Comparison of ENCODE assay signal across 19 cellular contexts in the genomic region with DNA sequence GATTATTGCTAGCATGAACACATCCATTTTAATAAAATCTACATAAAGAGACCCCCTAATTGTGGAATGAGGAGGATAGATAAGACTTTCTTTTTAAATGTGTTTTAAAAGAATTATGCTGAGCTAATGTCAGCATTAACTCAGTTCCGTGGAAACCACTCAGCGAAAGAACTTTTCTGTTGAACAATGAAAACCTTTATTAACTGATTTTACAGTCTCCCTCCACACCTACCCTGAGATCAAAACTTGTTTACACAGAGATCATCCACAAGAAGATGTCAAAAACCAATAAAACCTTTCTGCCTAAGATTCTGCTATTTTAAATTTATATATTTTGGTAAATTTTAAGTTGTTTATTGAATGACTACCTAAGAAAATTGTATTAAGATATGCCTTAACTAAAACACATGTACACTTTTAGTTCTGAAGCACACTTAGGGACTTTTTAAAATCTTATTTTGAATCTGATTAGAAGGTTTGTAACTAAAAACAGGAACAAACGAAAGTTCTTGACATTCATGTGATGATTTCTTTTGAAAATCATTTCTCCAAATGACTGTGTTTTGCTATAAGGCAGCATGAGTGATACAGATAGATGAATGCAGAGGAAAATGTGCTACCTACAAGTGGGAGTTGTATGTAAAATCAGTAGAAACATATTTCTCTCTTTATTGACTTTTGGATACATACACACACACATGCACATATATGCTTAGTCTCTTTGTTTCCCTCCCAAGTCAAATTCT.
DNase-seq lines count a peak whose midpoint lies in the region; ATAC-seq and TF ChIP-seq lines count a peak whose summit lies in the region.
"Had no signal": no experiment of that assay in that cellular context is flagged by ENCODE, and none has a peak within 500 bp of the region (broad histone marks: within the 10 kb centered on the region; RNA-seq: fewer than 3 reads in every experiment).

No MANE protein-coding gene starts in this region.

- no peaks in the 10 kb centered on the region for H3K9me2 ChIP-seq in PC-9 (ENCODE audit: insufficient read depth)

- H4K20me1 ChIP-seq in PC-9 (ENCODE audit: insufficient read depth), result no peaks in the 10 kb centered on the region

- H3K4me3 ChIP-seq in PC-9, result no peak overlapping the region
- H3K4me3 ChIP-seq: K562, Peyer's patch, SK-N-MC had no signal

- H3K27ac ChIP-seq in PC-9, result no peak overlapping the region
- H3K27ac ChIP-seq: Peyer's patch, SK-N-MC had no signal

- no peak for DNase-seq in activated CD8-positive, alpha-beta T cell treated with anti-CD3 and anti-CD28 coated beads, Interleukin-2, amount 10 ng/mL, durations not matched to agents 7 days and 5 days
- DNase-seq in mucosa of gallbladder (ENCODE audit: low spot score), result no peak
- no peak for DNase-seq in PC-9
- DNase-seq: DMS 273 treated with DMSO at 0.1 percent for 48 hours, HCEC 1CT, NCI-H1417, NCI-H187 treated with DMSO at 0.1 percent for 48 hours, NCI-H69, Peyer's patch, T-cell, T-helper 9 cell had no signal

- POLR2A ChIA-PET in activated CD8-positive, alpha-beta T cell treated with anti-CD3 and anti-CD28 coated beads, Interleukin-2, amount 10 ng/mL, durations not matched to agents 7 days and 5 days (lab: Charles Lee), result no interaction called here
- POLR2A ChIA-PET in PC-9 (lab: Charles Lee; ENCODE audit: unreplicated experiment), result no interaction called here

- no peak overlapping the region for H3K4me3 Mint-ChIP-seq in stimulated activated memory B cell treated with anti-CD40 and anti-IgM and Interleukin-4, amounts not matched to agents 10 μg/mL and 1 μg/mL and 100 μg/mL, for 72 hours
- no peak overlapping the region for H3K4me3 Mint-ChIP-seq in activated CD8-positive, alpha-beta T cell treated with anti-CD3 and anti-CD28 coated beads, Interleukin-2, amount 10 ng/mL, durations not matched to agents 7 days and 5 days
- H3K4me3 Mint-ChIP-seq: CD14-positive monocyte, T-cell had no signal

- H3K27me3 Mint-ChIP-seq in stimulated activated memory B cell treated with anti-CD40 and anti-IgM and Interleukin-4, amounts not matched to agents 10 μg/mL and 1 μg/mL and 100 μg/mL, for 72 hours, result no peaks in the 10 kb centered on the region
- H3K27me3 Mint-ChIP-seq in activated CD8-positive, alpha-beta T cell treated with anti-CD3 and anti-CD28 coated beads, Interleukin-2, amount 10 ng/mL, durations not matched to agents 7 days and 5 days (ENCODE audit: low read depth), result no peaks in the 10 kb centered on the region
- H3K27me3 Mint-ChIP-seq: T-cell had no signal

- no peaks in the 10 kb centered on the region for H3K4me1 Mint-ChIP-seq in stimulated activated memory B cell treated with anti-CD40 and anti-IgM and Interleukin-4, amounts not matched to agents 10 μg/mL and 1 μg/mL and 100 μg/mL, for 72 hours
- no peaks in the 10 kb centered on the region for H3K4me1 Mint-ChIP-seq in activated CD8-positive, alpha-beta T cell treated with anti-CD3 and anti-CD28 coated beads, Interleukin-2, amount 10 ng/mL, durations not matched to agents 7 days and 5 days (ENCODE audit: low read depth)
- H3K4me1 Mint-ChIP-seq: CD14-positive monocyte, T-cell had no signal

- no peaks in the 10 kb centered on the region for H3F3A ChIP-seq in PC-9 (ENCODE audit: insufficient read depth, low read depth)

- H3K79me2 ChIP-seq in PC-9 (ENCODE audit: low read depth), result no peaks in the 10 kb centered on the region

- no peak overlapping the region for H3K27ac Mint-ChIP-seq in stimulated activated memory B cell treated with anti-CD40 and anti-IgM and Interleukin-4, amounts not matched to agents 10 μg/mL and 1 μg/mL and 100 μg/mL, for 72 hours
- H3K27ac Mint-ChIP-seq in activated CD8-positive, alpha-beta T cell treated with anti-CD3 and anti-CD28 coated beads, Interleukin-2, amount 10 ng/mL, durations not matched to agents 7 days and 5 days, result no peak overlapping the region
- H3K27ac Mint-ChIP-seq: CD14-positive monocyte, T-cell had no signal

- H2AFZ ChIP-seq in PC-9, result no peak overlapping the region

- H3K36me3 Mint-ChIP-seq in stimulated activated memory B cell treated with anti-CD40 and anti-IgM and Interleukin-4, amounts not matched to agents 10 μg/mL and 1 μg/mL and 100 μg/mL, for 72 hours, result no peaks in the 10 kb centered on the region
- H3K36me3 Mint-ChIP-seq in activated CD8-positive, alpha-beta T cell treated with anti-CD3 and anti-CD28 coated beads, Interleukin-2, amount 10 ng/mL, durations not matched to agents 7 days and 5 days (ENCODE audit: low read depth), result no peaks in the 10 kb centered on the region
- H3K36me3 Mint-ChIP-seq: CD14-positive monocyte, T-cell had no signal

- intact Hi-C loops in PC-9 (cut with micrococcal nuclease; ENCODE audit: unreplicated experiment), result no loop called here

- ATAC-seq in GM18499 (IDR thresholded peaks at IDR 0.05; ENCODE audit: insufficient read depth, unreplicated experiment) (peak; percentile 61), GM18868 (IDR thresholded peaks at IDR 0.05; ENCODE audit: unreplicated experiment) (peak; percentile 95), HG02938 (IDR thresholded peaks at IDR 0.05; ENCODE audit: unreplicated experiment) (peak; percentile 67)
- ATAC-seq in stimulated activated memory B cell treated with anti-CD40 and anti-IgM and Interleukin-4, amounts not matched to agents 10 μg/mL and 1 μg/mL and 100 μg/mL, for 72 hours, result peak; percentile 48
- no peak for ATAC-seq in activated CD8-positive, alpha-beta T cell treated with anti-CD3 and anti-CD28 coated beads, Interleukin-2, amount 10 ng/mL, durations not matched to agents 7 days and 5 days
- ATAC-seq: K562, Right ventricle myocardium inferior, T-cell had no signal

- H3K4me2 ChIP-seq in PC-9, result no peak overlapping the region

- peaks cover 5% of the 10 kb centered on the region for H3K9me3 Mint-ChIP-seq in stimulated activated memory B cell treated with anti-CD40 and anti-IgM and Interleukin-4, amounts not matched to agents 10 μg/mL and 1 μg/mL and 100 μg/mL, for 72 hours
- peaks cover 6% of the 10 kb centered on the region for H3K9me3 Mint-ChIP-seq in activated CD8-positive, alpha-beta T cell treated with anti-CD3 and anti-CD28 coated beads, Interleukin-2, amount 10 ng/mL, durations not matched to agents 7 days and 5 days (ENCODE audit: insufficient read depth)

- TF ChIP-seq CTCF in PC-9 (conservative IDR thresholded peaks at IDR 0.05), result no peak

- no peaks in the 10 kb centered on the region for H3K27me3 ChIP-seq in PC-9 (ENCODE audit: insufficient read depth, low read depth)
- H3K27me3 ChIP-seq: Peyer's patch had no signal

- CTCF ChIA-PET in activated CD8-positive, alpha-beta T cell treated with anti-CD3 and anti-CD28 coated beads, Interleukin-2, amount 10 ng/mL, durations not matched to agents 7 days and 5 days (lab: Charles Lee), result no interaction called here
- CTCF ChIA-PET in PC-9 (lab: Charles Lee), result no interaction called here

- no peaks in the 10 kb centered on the region for H3K9me3 ChIP-seq in PC-9 (ENCODE audit: insufficient read depth, low read depth)
- H3K9me3 ChIP-seq: Peyer's patch had no signal

- no TSS peak for BruUV-seq in PC-9 (replicated peaks; lab: Mats Ljungman, UMichigan)

- no peaks in the 10 kb centered on the region for H3K4me1 ChIP-seq in PC-9 (replicated peaks; ENCODE audit: insufficient read depth)
- H3K4me1 ChIP-seq: Peyer's patch had no signal

- H3K36me3 ChIP-seq in PC-9 (ENCODE audit: low read depth), result no peaks in the 10 kb centered on the region
- H3K36me3 ChIP-seq: Peyer's patch had no signal
